Comparison of ENCODE assay signal across 1 cellular context in the genomic region with DNA sequence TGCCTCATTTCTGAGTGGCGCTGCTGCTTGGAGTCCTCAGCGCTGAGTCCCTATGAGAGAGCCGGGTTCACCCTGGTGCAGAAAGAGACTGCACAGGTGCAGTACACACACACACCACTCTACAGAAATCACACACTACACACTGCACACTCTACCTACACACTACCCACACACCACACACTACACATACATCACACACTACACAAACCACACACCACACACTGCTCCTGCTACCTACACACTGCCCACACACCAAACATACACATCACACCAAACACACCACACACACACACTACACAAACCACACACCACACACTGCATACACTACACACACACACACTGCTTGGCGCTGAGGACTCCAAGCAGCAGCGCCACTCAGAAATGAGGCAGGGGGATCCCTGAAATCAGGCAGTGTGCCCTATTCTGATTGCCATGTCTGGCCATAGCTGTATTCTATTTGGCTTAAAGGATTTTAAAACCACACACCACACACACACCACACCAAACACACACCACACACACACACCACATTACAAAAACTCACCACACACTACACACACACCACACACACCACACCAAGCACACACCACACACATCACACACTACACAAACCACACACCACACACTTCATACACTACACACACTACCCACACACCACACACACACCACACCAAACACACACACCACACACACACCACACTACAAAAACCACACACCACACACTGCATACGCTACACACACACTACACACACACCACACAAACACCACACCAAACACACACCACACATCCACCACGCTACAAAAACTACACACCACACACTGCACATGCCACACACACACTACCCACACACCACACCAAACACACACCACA.
TF ChIP-seq lines count a peak whose summit lies in the region.

No MANE protein-coding gene starts in this region.

TF ChIP-seq in HEK293, 187 proteins besides CTCF, POLR2A, EP300 and RAD21 (continued from another document and continues in another):
- TF ChIP-seq, protein P1, sequence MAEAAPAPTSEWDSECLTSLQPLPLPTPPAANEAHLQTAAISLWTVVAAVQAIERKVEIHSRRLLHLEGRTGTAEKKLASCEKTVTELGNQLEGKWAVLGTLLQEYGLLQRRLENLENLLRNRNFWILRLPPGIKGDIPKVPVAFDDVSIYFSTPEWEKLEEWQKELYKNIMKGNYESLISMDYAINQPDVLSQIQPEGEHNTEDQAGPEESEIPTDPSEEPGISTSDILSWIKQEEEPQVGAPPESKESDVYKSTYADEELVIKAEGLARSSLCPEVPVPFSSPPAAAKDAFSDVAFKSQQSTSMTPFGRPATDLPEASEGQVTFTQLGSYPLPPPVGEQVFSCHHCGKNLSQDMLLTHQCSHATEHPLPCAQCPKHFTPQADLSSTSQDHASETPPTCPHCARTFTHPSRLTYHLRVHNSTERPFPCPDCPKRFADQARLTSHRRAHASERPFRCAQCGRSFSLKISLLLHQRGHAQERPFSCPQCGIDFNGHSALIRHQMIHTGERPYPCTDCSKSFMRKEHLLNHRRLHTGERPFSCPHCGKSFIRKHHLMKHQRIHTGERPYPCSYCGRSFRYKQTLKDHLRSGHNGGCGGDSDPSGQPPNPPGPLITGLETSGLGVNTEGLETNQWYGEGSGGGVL (tag by site-specific recombination; IDR thresholded peaks at IDR 0.05), result peak; percentile 34
- TF ChIP-seq ZNF239 (tag by site-specific recombination; IDR thresholded peaks at IDR 0.05) (peak; percentile 39; the same call in 1 of the 2 replicates), SCRT2 (tag by site-specific recombination; IDR thresholded peaks at IDR 0.05) (no peak), SCRT1 (tag by site-specific recombination; IDR thresholded peaks at IDR 0.05; ENCODE audit: borderline replicate concordance) (no peak), ZIC2 (tag by site-specific recombination; IDR thresholded peaks at IDR 0.05) (no peak), ZNF621 (tag by site-specific recombination; IDR thresholded peaks at IDR 0.05) (no peak; the same call in 1 of the 2 replicates), ZNF473 (tag by site-specific recombination; IDR thresholded peaks at IDR 0.05) (peak; percentile 81), ZBTB17 (tag by site-specific recombination; IDR thresholded peaks at IDR 0.05) (peak; percentile 7; the same call in 1 of the 2 replicates), ZNF146 (tag by site-specific recombination; IDR thresholded peaks at IDR 0.05) (peak; percentile 2), ZNF169 (tag by site-specific recombination; IDR thresholded peaks at IDR 0.05) (peak; percentile 8), ZSCAN30 (tag by site-specific recombination; IDR thresholded peaks at IDR 0.05) (no peak), ZNF529 (tag by site-specific recombination; IDR thresholded peaks at IDR 0.05; ENCODE audit: insufficient replicate concordance) (no peak), ZNF426 (tag by site-specific recombination; IDR thresholded peaks at IDR 0.05) (no peak), ZFHX2 (tag by site-specific recombination; conservative IDR thresholded peaks at IDR 0.05) (peak; percentile 100), ZNF654 (tag by site-specific recombination; IDR thresholded peaks at IDR 0.05; ENCODE audit: low read depth) (no peak), ZNF548 (tag by site-specific recombination; IDR thresholded peaks at IDR 0.05) (peak; percentile 35; the same call in 1 of the 2 replicates), ZFP69B (tag by site-specific recombination; IDR thresholded peaks at IDR 0.05) (no peak), ZNF391 (tag by site-specific recombination; IDR thresholded peaks at IDR 0.05; ENCODE audit: borderline replicate concordance, low read depth) (0 out of 2 replicates have a peak, but pooled peaks have one; percentile 11), ZNF514 (tag by site-specific recombination; IDR thresholded peaks at IDR 0.05) (peak; percentile 58), REPIN1 (tag by site-specific recombination; IDR thresholded peaks at IDR 0.05; ENCODE audit: low read depth) (no peak), ZNF776 (tag by site-specific recombination; IDR thresholded peaks at IDR 0.05; ENCODE audit: borderline replicate concordance) (0 out of 2 replicates have a peak, but pooled peaks have one; percentile 54), KLF7 (tag by site-specific recombination; IDR thresholded peaks at IDR 0.05; ENCODE audit: borderline replicate concordance) (0 out of 2 replicates have a peak, but pooled peaks have one; percentile 51), ZNF48 (tag by site-specific recombination; IDR thresholded peaks at IDR 0.05) (no peak), ZNF521 (tag by site-specific recombination; IDR thresholded peaks at IDR 0.05) (peak; percentile 74)
- TF ChIP-seq, protein P2, sequence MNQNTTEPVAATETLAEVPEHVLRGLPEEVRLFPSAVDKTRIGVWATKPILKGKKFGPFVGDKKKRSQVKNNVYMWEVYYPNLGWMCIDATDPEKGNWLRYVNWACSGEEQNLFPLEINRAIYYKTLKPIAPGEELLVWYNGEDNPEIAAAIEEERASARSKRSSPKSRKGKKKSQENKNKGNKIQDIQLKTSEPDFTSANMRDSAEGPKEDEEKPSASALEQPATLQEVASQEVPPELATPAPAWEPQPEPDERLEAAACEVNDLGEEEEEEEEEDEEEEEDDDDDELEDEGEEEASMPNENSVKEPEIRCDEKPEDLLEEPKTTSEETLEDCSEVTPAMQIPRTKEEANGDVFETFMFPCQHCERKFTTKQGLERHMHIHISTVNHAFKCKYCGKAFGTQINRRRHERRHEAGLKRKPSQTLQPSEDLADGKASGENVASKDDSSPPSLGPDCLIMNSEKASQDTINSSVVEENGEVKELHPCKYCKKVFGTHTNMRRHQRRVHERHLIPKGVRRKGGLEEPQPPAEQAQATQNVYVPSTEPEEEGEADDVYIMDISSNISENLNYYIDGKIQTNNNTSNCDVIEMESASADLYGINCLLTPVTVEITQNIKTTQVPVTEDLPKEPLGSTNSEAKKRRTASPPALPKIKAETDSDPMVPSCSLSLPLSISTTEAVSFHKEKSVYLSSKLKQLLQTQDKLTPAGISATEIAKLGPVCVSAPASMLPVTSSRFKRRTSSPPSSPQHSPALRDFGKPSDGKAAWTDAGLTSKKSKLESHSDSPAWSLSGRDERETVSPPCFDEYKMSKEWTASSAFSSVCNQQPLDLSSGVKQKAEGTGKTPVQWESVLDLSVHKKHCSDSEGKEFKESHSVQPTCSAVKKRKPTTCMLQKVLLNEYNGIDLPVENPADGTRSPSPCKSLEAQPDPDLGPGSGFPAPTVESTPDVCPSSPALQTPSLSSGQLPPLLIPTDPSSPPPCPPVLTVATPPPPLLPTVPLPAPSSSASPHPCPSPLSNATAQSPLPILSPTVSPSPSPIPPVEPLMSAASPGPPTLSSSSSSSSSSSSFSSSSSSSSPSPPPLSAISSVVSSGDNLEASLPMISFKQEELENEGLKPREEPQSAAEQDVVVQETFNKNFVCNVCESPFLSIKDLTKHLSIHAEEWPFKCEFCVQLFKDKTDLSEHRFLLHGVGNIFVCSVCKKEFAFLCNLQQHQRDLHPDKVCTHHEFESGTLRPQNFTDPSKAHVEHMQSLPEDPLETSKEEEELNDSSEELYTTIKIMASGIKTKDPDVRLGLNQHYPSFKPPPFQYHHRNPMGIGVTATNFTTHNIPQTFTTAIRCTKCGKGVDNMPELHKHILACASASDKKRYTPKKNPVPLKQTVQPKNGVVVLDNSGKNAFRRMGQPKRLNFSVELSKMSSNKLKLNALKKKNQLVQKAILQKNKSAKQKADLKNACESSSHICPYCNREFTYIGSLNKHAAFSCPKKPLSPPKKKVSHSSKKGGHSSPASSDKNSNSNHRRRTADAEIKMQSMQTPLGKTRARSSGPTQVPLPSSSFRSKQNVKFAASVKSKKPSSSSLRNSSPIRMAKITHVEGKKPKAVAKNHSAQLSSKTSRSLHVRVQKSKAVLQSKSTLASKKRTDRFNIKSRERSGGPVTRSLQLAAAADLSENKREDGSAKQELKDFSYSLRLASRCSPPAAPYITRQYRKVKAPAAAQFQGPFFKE (tag by site-specific recombination; IDR thresholded peaks at IDR 0.05; ENCODE audit: borderline replicate concordance), result no peak
- TF ChIP-seq, protein P3, sequence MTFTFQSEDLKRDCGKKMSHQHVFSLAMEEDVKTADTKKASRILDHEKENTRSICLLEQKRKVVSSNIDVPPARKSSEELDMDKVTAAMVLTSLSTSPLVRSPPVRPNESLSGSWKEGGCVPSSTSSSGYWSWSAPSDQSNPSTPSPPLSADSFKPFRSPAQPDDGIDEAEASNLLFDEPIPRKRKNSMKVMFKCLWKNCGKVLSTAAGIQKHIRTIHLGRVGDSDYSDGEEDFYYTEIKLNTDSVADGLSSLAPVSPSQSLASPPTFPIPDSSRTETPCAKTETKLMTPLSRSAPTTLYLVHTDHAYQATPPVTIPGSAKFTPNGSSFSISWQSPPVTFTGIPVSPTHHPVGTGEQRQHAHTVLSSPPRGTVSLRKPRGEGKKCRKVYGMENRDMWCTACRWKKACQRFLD (tag by site-specific recombination; IDR thresholded peaks at IDR 0.05), result 0 out of 2 replicates have a peak, but pooled peaks have one; percentile 61
- TF ChIP-seq, protein P4, sequence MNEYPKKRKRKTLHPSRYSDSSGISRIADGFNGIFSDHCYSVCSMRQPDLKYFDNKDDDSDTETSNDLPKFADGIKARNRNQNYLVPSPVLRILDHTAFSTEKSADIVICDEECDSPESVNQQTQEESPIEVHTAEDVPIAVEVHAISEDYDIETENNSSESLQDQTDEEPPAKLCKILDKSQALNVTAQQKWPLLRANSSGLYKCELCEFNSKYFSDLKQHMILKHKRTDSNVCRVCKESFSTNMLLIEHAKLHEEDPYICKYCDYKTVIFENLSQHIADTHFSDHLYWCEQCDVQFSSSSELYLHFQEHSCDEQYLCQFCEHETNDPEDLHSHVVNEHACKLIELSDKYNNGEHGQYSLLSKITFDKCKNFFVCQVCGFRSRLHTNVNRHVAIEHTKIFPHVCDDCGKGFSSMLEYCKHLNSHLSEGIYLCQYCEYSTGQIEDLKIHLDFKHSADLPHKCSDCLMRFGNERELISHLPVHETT (tag by site-specific recombination; IDR thresholded peaks at IDR 0.05), result no peak; the same call in 1 of the 2 replicates
- TF ChIP-seq, protein P5, sequence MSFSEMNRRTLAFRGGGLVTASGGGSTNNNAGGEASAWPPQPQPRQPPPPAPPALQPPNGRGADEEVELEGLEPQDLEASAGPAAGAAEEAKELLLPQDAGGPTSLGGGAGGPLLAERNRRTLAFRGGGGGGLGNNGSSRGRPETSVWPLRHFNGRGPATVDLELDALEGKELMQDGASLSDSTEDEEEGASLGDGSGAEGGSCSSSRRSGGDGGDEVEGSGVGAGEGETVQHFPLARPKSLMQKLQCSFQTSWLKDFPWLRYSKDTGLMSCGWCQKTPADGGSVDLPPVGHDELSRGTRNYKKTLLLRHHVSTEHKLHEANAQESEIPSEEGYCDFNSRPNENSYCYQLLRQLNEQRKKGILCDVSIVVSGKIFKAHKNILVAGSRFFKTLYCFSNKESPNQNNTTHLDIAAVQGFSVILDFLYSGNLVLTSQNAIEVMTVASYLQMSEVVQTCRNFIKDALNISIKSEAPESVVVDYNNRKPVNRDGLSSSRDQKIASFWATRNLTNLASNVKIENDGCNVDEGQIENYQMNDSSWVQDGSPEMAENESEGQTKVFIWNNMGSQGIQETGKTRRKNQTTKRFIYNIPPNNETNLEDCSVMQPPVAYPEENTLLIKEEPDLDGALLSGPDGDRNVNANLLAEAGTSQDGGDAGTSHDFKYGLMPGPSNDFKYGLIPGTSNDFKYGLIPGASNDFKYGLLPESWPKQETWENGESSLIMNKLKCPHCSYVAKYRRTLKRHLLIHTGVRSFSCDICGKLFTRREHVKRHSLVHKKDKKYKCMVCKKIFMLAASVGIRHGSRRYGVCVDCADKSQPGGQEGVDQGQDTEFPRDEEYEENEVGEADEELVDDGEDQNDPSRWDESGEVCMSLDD (tag by site-specific recombination; IDR thresholded peaks at IDR 0.05), result peak; percentile 30; the same call in 1 of the 2 replicates
- TF ChIP-seq, protein P6, sequence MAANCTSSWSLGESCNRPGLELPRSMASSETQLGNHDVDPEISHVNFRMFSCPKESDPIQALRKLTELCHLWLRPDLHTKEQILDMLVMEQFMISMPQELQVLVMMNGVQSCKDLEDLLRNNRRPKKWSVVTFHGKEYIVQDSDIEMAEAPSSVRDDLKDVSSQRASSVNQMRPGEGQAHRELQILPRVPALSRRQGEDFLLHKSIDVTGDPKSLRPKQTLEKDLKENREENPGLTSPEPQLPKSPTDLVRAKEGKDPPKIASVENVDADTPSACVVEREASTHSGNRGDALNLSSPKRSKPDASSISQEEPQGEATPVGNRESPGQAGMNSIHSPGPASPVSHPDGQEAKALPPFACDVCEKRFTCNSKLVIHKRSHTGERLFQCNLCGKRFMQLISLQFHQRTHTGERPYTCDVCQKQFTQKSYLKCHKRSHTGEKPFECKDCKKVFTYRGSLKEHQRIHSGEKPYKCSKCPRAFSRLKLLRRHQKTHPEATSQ (tag by site-specific recombination; IDR thresholded peaks at IDR 0.05), result 0 out of 2 replicates have a peak, but pooled peaks have one; percentile 12
- TF ChIP-seq, protein P7, sequence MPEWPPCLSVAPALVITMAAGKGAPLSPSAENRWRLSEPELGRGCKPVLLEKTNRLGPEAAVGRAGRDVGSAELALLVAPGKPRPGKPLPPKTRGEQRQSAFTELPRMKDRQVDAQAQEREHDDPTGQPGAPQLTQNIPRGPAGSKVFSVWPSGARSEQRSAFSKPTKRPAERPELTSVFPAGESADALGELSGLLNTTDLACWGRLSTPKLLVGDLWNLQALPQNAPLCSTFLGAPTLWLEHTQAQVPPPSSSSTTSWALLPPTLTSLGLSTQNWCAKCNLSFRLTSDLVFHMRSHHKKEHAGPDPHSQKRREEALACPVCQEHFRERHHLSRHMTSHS (tag by site-specific recombination; IDR thresholded peaks at IDR 0.05), result peak; percentile 80
- TF ChIP-seq, protein P8, sequence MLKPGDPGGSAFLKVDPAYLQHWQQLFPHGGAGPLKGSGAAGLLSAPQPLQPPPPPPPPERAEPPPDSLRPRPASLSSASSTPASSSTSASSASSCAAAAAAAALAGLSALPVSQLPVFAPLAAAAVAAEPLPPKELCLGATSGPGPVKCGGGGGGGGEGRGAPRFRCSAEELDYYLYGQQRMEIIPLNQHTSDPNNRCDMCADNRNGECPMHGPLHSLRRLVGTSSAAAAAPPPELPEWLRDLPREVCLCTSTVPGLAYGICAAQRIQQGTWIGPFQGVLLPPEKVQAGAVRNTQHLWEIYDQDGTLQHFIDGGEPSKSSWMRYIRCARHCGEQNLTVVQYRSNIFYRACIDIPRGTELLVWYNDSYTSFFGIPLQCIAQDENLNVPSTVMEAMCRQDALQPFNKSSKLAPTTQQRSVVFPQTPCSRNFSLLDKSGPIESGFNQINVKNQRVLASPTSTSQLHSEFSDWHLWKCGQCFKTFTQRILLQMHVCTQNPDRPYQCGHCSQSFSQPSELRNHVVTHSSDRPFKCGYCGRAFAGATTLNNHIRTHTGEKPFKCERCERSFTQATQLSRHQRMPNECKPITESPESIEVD (tag by site-specific recombination; IDR thresholded peaks at IDR 0.05), result no peak
- TF ChIP-seq, protein P9, sequence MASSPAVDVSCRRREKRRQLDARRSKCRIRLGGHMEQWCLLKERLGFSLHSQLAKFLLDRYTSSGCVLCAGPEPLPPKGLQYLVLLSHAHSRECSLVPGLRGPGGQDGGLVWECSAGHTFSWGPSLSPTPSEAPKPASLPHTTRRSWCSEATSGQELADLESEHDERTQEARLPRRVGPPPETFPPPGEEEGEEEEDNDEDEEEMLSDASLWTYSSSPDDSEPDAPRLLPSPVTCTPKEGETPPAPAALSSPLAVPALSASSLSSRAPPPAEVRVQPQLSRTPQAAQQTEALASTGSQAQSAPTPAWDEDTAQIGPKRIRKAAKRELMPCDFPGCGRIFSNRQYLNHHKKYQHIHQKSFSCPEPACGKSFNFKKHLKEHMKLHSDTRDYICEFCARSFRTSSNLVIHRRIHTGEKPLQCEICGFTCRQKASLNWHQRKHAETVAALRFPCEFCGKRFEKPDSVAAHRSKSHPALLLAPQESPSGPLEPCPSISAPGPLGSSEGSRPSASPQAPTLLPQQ (tag by site-specific recombination; IDR thresholded peaks at IDR 0.05), result no peak
